ENCODE assay signal across 33 cellular contexts in the genomic region with DNA sequence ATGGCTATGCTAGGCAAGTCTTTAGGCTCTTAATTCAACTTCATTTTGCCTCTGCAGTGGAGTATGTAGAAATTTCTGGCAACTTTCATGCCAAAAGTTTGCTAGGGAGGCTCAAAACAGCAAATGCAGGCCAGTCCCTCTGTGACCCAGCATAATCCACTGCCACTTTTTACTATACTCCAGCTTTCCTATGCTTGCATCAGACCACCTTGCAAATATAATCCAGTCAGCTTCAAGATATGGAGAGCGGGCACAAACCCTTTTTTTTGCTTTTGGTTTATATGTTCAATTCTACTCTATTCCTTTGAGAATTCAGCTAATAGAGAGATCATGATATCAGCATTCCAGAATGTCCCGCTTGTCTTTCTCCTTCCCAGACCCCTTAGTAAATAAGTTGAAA.
"Had no signal": no experiment of that assay in that cellular context is flagged by ENCODE, and none has a peak within 500 bp of the region (broad histone marks: within the 10 kb centered on the region; RNA-seq: fewer than 3 reads in every experiment).

No MANE protein-coding gene starts in this region.

- H3K27me3 ChIP-seq: ascending aorta, breast epithelium, cardiac muscle cell, colonic mucosa had no signal

- DNase-seq: activated CD4-positive, alpha-beta memory T cell treated with anti-CD3 and anti-CD28 coated beads for 36 hours; activated CD4-positive, alpha-beta T cell treated with anti-CD3 and anti-CD28 coated beads for 36 hours; activated CD4-positive, alpha-beta T cell treated with anti-CD3 and anti-CD28 coated beads, Interleukin-2, amount 10 ng/mL, durations not matched to agents 24 days and 14 days; activated CD4-positive, CD25-positive, alpha-beta regulatory T cell; activated CD4-positive, CD25-positive, alpha-beta regulatory T cell treated with anti-CD3 and anti-CD28 coated beads, Interleukin-2, amount 50 U/mL, for 72 hours; activated CD8-positive, alpha-beta memory T cell treated with anti-CD3 and anti-CD28 coated beads, Interleukin-2, amount 10 ng/mL, durations not matched to agents 7 days and 5 days; activated CD8-positive, alpha-beta memory T cell treated with anti-CD3 and anti-CD28 coated beads, Interleukin-2, amount 50 U/mL, for 4 hours; activated CD8-positive, alpha-beta T cell treated with anti-CD3 and anti-CD28 coated beads, Interleukin-2, amount 10 ng/mL, durations not matched to agents 7 days and 5 days; activated gamma-delta T cell; activated naive CD4-positive, alpha-beta T cell; activated naive CD4-positive, alpha-beta T cell treated with anti-CD3 and anti-CD28 coated beads, Interleukin-2, amount 10 ng/mL, durations not matched to agents 7 days and 5 days; activated naive CD8-positive, alpha-beta T cell treated with anti-CD3 and anti-CD28 coated beads, Interleukin-2, amount 10 ng/mL, durations not matched to agents 7 days and 5 days; activated T-cell treated with anti-CD3 and anti-CD28 coated beads for 4 hours; activated T-cell treated with anti-CD3 and anti-CD28 coated beads, Interleukin-2, amount 50 U/mL, for 24 hours; activated T-cell treated with anti-CD3 and anti-CD28 coated beads, Interleukin-2, amount 50 U/mL, for 72 hours; central memory CD4-positive, alpha-beta T cell; cerebellar nuclear complex; colonic mucosa; effector CD8-positive, alpha-beta T cell; foreskin fibroblast; T-helper 1 cell; T-helper 17 cell; T1000; WERI-Rb-1 had no signal

- H3K4me3 Mint-ChIP-seq: activated CD4-positive, alpha-beta memory T cell treated with anti-CD3 and anti-CD28 coated beads for 36 hours; activated CD4-positive, alpha-beta T cell treated with anti-CD3 and anti-CD28 coated beads for 36 hours; activated CD4-positive, alpha-beta T cell treated with anti-CD3 and anti-CD28 coated beads, Interleukin-2, amount 10 ng/mL, durations not matched to agents 24 days and 14 days; activated CD8-positive, alpha-beta memory T cell treated with anti-CD3 and anti-CD28 coated beads, Interleukin-2, amount 10 ng/mL, durations not matched to agents 7 days and 5 days; activated CD8-positive, alpha-beta T cell treated with anti-CD3 and anti-CD28 coated beads, Interleukin-2, amount 10 ng/mL, durations not matched to agents 7 days and 5 days; activated naive CD4-positive, alpha-beta T cell treated with anti-CD3 and anti-CD28 coated beads, Interleukin-2, amount 10 ng/mL, durations not matched to agents 7 days and 5 days; activated naive CD8-positive, alpha-beta T cell treated with anti-CD3 and anti-CD28 coated beads, Interleukin-2, amount 10 ng/mL, durations not matched to agents 7 days and 5 days; activated T-cell treated with anti-CD3 and anti-CD28 coated beads, Interleukin-2, amount 50 U/mL, for 24 hours; activated T-cell treated with anti-CD3 and anti-CD28 coated beads, Interleukin-2, amount 50 U/mL, for 72 hours; brain; T-helper 17 cell; T-helper 2 cell treated with Interferon-gamma antibody and Interleukin-4, amounts not matched to agents 5 μg/mL and 100 μg/mL, for 36 hours had no signal

- H3K9me3 ChIP-seq: colonic mucosa had no signal

- H3K4me1 ChIP-seq: ascending aorta, breast epithelium, colonic mucosa had no signal

- FAIRE-seq: endothelial cell of umbilical vein, frontal cortex had no signal

- H3K27ac ChIP-seq: ascending aorta, breast epithelium, cardiac muscle cell, colonic mucosa, epithelial cell of prostate, WERI-Rb-1 had no signal

- H3K27ac Mint-ChIP-seq: activated CD4-positive, alpha-beta memory T cell treated with anti-CD3 and anti-CD28 coated beads for 36 hours; activated CD4-positive, alpha-beta T cell treated with anti-CD3 and anti-CD28 coated beads for 36 hours; activated CD4-positive, alpha-beta T cell treated with anti-CD3 and anti-CD28 coated beads, Interleukin-2, amount 10 ng/mL, durations not matched to agents 24 days and 14 days; activated CD8-positive, alpha-beta memory T cell treated with anti-CD3 and anti-CD28 coated beads, Interleukin-2, amount 10 ng/mL, durations not matched to agents 7 days and 5 days; activated CD8-positive, alpha-beta T cell treated with anti-CD3 and anti-CD28 coated beads, Interleukin-2, amount 10 ng/mL, durations not matched to agents 7 days and 5 days; activated naive CD4-positive, alpha-beta T cell treated with anti-CD3 and anti-CD28 coated beads, Interleukin-2, amount 10 ng/mL, durations not matched to agents 7 days and 5 days; activated naive CD4-positive, alpha-beta T cell treated with anti-CD3 and anti-CD28 coated beads, Interleukin-2, amount 50 U/mL, for 72 hours; activated naive CD8-positive, alpha-beta T cell treated with anti-CD3 and anti-CD28 coated beads, Interleukin-2, amount 10 ng/mL, durations not matched to agents 7 days and 5 days; activated T-cell treated with anti-CD3 and anti-CD28 coated beads, Interleukin-2, amount 50 U/mL, for 24 hours; activated T-cell treated with anti-CD3 and anti-CD28 coated beads, Interleukin-2, amount 50 U/mL, for 72 hours; brain; T-helper 17 cell; T-helper 2 cell treated with Interferon-gamma antibody and Interleukin-4, amounts not matched to agents 5 μg/mL and 100 μg/mL, for 36 hours had no signal

- H3K4me1 Mint-ChIP-seq: activated CD4-positive, alpha-beta T cell treated with anti-CD3 and anti-CD28 coated beads for 36 hours; activated CD4-positive, alpha-beta T cell treated with anti-CD3 and anti-CD28 coated beads, Interleukin-2, amount 10 ng/mL, durations not matched to agents 24 days and 14 days; activated CD8-positive, alpha-beta memory T cell treated with anti-CD3 and anti-CD28 coated beads, Interleukin-2, amount 10 ng/mL, durations not matched to agents 7 days and 5 days; activated naive CD4-positive, alpha-beta T cell treated with anti-CD3 and anti-CD28 coated beads, Interleukin-2, amount 10 ng/mL, durations not matched to agents 7 days and 5 days; activated naive CD8-positive, alpha-beta T cell treated with anti-CD3 and anti-CD28 coated beads, Interleukin-2, amount 10 ng/mL, durations not matched to agents 7 days and 5 days; T-helper 17 cell had no signal

- H3K36me3 ChIP-seq: ascending aorta, breast epithelium, cardiac muscle cell, colonic mucosa, WERI-Rb-1 had no signal

- H3K4me3 ChIP-seq: ascending aorta, breast epithelium, cardiac muscle cell, colonic mucosa had no signal

- ATAC-seq: activated CD4-positive, alpha-beta T cell treated with anti-CD3 and anti-CD28 coated beads for 36 hours; activated CD8-positive, alpha-beta memory T cell treated with anti-CD3 and anti-CD28 coated beads, Interleukin-2, amount 10 ng/mL, durations not matched to agents 7 days and 5 days; activated CD8-positive, alpha-beta T cell treated with anti-CD3 and anti-CD28 coated beads, Interleukin-2, amount 10 ng/mL, durations not matched to agents 7 days and 5 days; activated naive CD4-positive, alpha-beta T cell treated with anti-CD3 and anti-CD28 coated beads, Interleukin-2, amount 50 U/mL, for 72 hours; activated T-cell treated with anti-CD3 and anti-CD28 coated beads, Interleukin-2, amount 50 U/mL, for 72 hours; T-helper 17 cell had no signal

- H3K36me3 Mint-ChIP-seq: activated CD4-positive, alpha-beta memory T cell treated with anti-CD3 and anti-CD28 coated beads for 36 hours; activated CD8-positive, alpha-beta memory T cell treated with anti-CD3 and anti-CD28 coated beads, Interleukin-2, amount 10 ng/mL, durations not matched to agents 7 days and 5 days; activated naive CD4-positive, alpha-beta T cell treated with anti-CD3 and anti-CD28 coated beads, Interleukin-2, amount 10 ng/mL, durations not matched to agents 7 days and 5 days; activated naive CD8-positive, alpha-beta T cell treated with anti-CD3 and anti-CD28 coated beads, Interleukin-2, amount 10 ng/mL, durations not matched to agents 7 days and 5 days; brain had no signal

- H3K27me3 Mint-ChIP-seq: activated CD4-positive, alpha-beta memory T cell treated with anti-CD3 and anti-CD28 coated beads for 36 hours; activated CD4-positive, alpha-beta T cell treated with anti-CD3 and anti-CD28 coated beads for 36 hours; activated CD4-positive, alpha-beta T cell treated with anti-CD3 and anti-CD28 coated beads, Interleukin-2, amount 10 ng/mL, durations not matched to agents 24 days and 14 days; activated CD8-positive, alpha-beta memory T cell treated with anti-CD3 and anti-CD28 coated beads, Interleukin-2, amount 10 ng/mL, durations not matched to agents 7 days and 5 days; activated naive CD4-positive, alpha-beta T cell treated with anti-CD3 and anti-CD28 coated beads, Interleukin-2, amount 10 ng/mL, durations not matched to agents 7 days and 5 days; activated naive CD8-positive, alpha-beta T cell treated with anti-CD3 and anti-CD28 coated beads, Interleukin-2, amount 10 ng/mL, durations not matched to agents 7 days and 5 days; activated T-cell treated with anti-CD3 and anti-CD28 coated beads, Interleukin-2, amount 50 U/mL, for 24 hours; T-helper 17 cell had no signal
